ENCODE assay signal across 19 cellular contexts in the genomic region with DNA sequence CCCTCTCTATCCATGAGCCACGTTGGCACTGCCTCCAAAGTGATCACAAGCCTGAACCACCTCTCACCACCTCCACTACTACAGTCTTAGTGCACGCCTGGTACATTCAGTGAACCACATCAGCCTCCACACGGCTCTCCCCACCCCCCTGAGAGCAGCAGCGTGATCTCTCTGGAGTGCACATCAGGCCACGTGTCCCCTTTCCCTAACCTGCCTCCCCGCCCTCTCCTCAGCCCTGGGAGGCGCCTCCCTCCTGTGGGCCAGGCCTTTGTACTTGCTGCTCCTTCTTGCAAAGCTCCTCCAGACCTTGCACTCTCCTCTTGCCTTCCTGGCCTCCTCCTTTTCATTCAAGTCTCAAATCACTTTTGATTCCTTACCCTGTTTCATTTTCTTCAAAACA. TPM values are rescaled to one million over a fixed set of nuclear protein-coding genes. Genes with fewer than 3 reads are reported as not detected.
DNase-seq lines count a peak whose midpoint lies in the region; ATAC-seq lines count a peak whose summit lies in the region.
"Had no signal": no experiment of that assay in that cellular context is flagged by ENCODE, and none has a peak within 500 bp of the region (broad histone marks: within the 10 kb centered on the region; RNA-seq: fewer than 3 reads in every experiment).

No MANE protein-coding gene starts in this region.

- H3K9ac ChIP-seq in neuronal stem cell (ENCODE audit: low read depth, low read length, poor library complexity) = no peak overlapping the region

- H3K4me2 ChIP-seq in neuronal stem cell (ENCODE audit: insufficient read depth, low read length, poor library complexity, severe bottlenecking) = no peak overlapping the region

- ATAC-seq in esophagus mucosa (peak; percentile 40), GM18858 (IDR thresholded peaks at IDR 0.05; ENCODE audit: unreplicated experiment) (no peak)
- ATAC-seq: effector memory CD8-positive, alpha-beta T cell; right cardiac atrium had no signal

- H3K4ac ChIP-seq in neuronal stem cell (ENCODE audit: low read length) = no peak overlapping the region

- no peak overlapping the region for H2BK120ac ChIP-seq in neuronal stem cell (ENCODE audit: low read depth, low read length)

- no CpG with 5 or more reads among the region's 7 CpGs for WGBS in neuronal stem cell (ENCODE audit: extremely low coverage in 2 of 2, insufficient read length in 2 of 2, insufficient replicate concordance in 1 of 2), 2 donors

- no peak overlapping the region for H3K27ac ChIP-seq in neuronal stem cell (replicated peaks; ENCODE audit: low read length)
- H3K27ac ChIP-seq: cardiac muscle cell, SJSA1, thoracic aorta had no signal

- H3K79me1 ChIP-seq in neuronal stem cell (ENCODE audit: low read depth, low read length) = no peaks in the 10 kb centered on the region

- H4K91ac ChIP-seq in neuronal stem cell (ENCODE audit: low read depth, low read length, poor library complexity) = no peak overlapping the region

- H2AK5ac ChIP-seq in neuronal stem cell (ENCODE audit: low read depth, low read length) = peak overlapping the region; percentile 36

- H2BK5ac ChIP-seq in neuronal stem cell (ENCODE audit: low read length) = no peak overlapping the region

- no peak overlapping the region for H2AFZ ChIP-seq in neuronal stem cell (ENCODE audit: low read length)

- no peak overlapping the region for H3K4me3 ChIP-seq in neuronal stem cell (ENCODE audit: low read length in 2 of 2)
- H3K4me3 ChIP-seq: cardiac muscle cell, SJSA1, thoracic aorta had no signal

- H2BK12ac ChIP-seq in neuronal stem cell (ENCODE audit: low read length) = peak overlapping the region; percentile 82

- peak overlapping the region; percentile 29 for H4K8ac ChIP-seq in neuronal stem cell (ENCODE audit: low read depth, low read length)

- peak overlapping the region; percentile 40 for H2BK15ac ChIP-seq in neuronal stem cell (ENCODE audit: low read length)

- no peak overlapping the region for H3K14ac ChIP-seq in neuronal stem cell (ENCODE audit: low read length)

- peak overlapping the region; percentile 81 for H3K18ac ChIP-seq in neuronal stem cell (ENCODE audit: low read length)

- no peak overlapping the region for H3K23ac ChIP-seq in neuronal stem cell (ENCODE audit: low read depth, low read length, poor library complexity)

- DNase-seq in HK-2 (ENCODE audit: unreplicated experiment) (peak; percentile 35), NCI-H526 (lab: John Stamatoyannopoulos, UW) (peak; percentile 41 to 73), neuronal stem cell (ENCODE audit: low spot score) (no peak), DMS114 treated with DMSO at 0.1 percent for 48 hours (lab: John Stamatoyannopoulos, UW; ENCODE audit: unreplicated experiment) (no peak)
- DNase-seq in stimulated activated CD4-positive, alpha-beta T cell treated with anti-CD3 and anti-CD28 coated beads, Interleukin-2, amount 100 ng/mL, for 24 hours = no peak
- no peak for DNase-seq in activated T-cell treated with anti-CD3 and anti-CD28 coated beads, Interleukin-2, amount 50 U/mL, for 48 hours
- DNase-seq: activated CD4-positive, alpha-beta T cell treated with anti-CD3 and anti-CD28 coated beads, Interleukin-2, amount 10 ng/mL, durations not matched to agents 7 days and 5 days; activated T-cell treated with anti-CD3 and anti-CD28 coated beads for 4 hours; AML-193; effector memory CD8-positive, alpha-beta T cell; right cardiac atrium; stimulated activated CD4-positive, alpha-beta T cell treated with anti-CD3 and anti-CD28 coated beads, Interleukin-2, amount 100 ng/mL, for 48 hours; stimulated activated CD8-positive, alpha-beta memory T cell treated with anti-CD3 and anti-CD28 coated beads, Interleukin-4, amount 100 ng/mL, for 48 hours had no signal

- H3K4me1 ChIP-seq in neuronal stem cell (ENCODE audit: control insufficient read depth in 2 of 2, insufficient read depth in 1 of 2, low read depth in 1 of 2, low read length in 2 of 2) = peaks cover 0 to 20% of the 10 kb centered on the region in 2 donors
- H3K4me1 ChIP-seq: SJSA1 had no signal

- peaks cover 0 to 24% (median 0%) of the 10 kb centered on the region in 3 experiments for H3K27me3 ChIP-seq in neuronal stem cell (ENCODE audit: control insufficient read depth in 3 of 3, insufficient read depth in 3 of 3, low read depth in 1 of 3, low read length in 3 of 3)
- H3K27me3 ChIP-seq: cardiac muscle cell had no signal

- H3K36me3 ChIP-seq in neuronal stem cell (replicated peaks in 1 of 2; ENCODE audit: control insufficient read depth in 2 of 2, insufficient read depth in 2 of 2, low read length in 2 of 2) = no peaks in the 10 kb centered on the region
- H3K36me3 ChIP-seq: cardiac muscle cell, SJSA1, thoracic aorta had no signal

- H3K9me3 ChIP-seq in neuronal stem cell (replicated peaks in 1 of 2; ENCODE audit: control insufficient read depth in 2 of 2, insufficient read depth in 1 of 2, low read depth in 1 of 2, low read length in 2 of 2) = no peaks in the 10 kb centered on the region
- H3K9me3 ChIP-seq: SJSA1, thoracic aorta had no signal

RNA-seq across cellular contexts. Expression of gene SLC6A12, which starts 49.8 kb away (rescaled TPM):
- total RNA-seq in esophagus mucosa = 0.12 TPM
- polyA plus RNA-seq in neuronal stem cell (2013, experiment 1 of 2) = 0.18 TPM
- polyA plus RNA-seq in neuronal stem cell (2013, experiment 2 of 2) = 0.22 TPM
- total RNA-seq: activated CD4-positive, alpha-beta T cell treated with anti-CD3 and anti-CD28 coated beads, Interleukin-2, amount 10 ng/mL, durations not matched to agents 7 days and 5 days; lung microvascular endothelial cell; SJSA1 had no signal

Comparison
In these comparisons a context has a peak if more than half of its experiments do, and no peak if none do; other contexts are left out.
1. DNase-seq: peak in HK-2 (single experiment) and NCI-H526 (2 of 2); none in neuronal stem cell (single experiment), DMS114 treated with DMSO at 0.1 percent for 48 hours (single experiment), stimulated activated CD4-positive, alpha-beta T cell treated with anti-CD3 and anti-CD28 coated beads, Interleukin-2, amount 100 ng/mL, for 24 hours (0 of 2) and activated T-cell treated with anti-CD3 and anti-CD28 coated beads, Interleukin-2, amount 50 U/mL, for 48 hours (0 of 2).